8 cellular contexts compared by ENCODE assay signal in the genomic region with DNA sequence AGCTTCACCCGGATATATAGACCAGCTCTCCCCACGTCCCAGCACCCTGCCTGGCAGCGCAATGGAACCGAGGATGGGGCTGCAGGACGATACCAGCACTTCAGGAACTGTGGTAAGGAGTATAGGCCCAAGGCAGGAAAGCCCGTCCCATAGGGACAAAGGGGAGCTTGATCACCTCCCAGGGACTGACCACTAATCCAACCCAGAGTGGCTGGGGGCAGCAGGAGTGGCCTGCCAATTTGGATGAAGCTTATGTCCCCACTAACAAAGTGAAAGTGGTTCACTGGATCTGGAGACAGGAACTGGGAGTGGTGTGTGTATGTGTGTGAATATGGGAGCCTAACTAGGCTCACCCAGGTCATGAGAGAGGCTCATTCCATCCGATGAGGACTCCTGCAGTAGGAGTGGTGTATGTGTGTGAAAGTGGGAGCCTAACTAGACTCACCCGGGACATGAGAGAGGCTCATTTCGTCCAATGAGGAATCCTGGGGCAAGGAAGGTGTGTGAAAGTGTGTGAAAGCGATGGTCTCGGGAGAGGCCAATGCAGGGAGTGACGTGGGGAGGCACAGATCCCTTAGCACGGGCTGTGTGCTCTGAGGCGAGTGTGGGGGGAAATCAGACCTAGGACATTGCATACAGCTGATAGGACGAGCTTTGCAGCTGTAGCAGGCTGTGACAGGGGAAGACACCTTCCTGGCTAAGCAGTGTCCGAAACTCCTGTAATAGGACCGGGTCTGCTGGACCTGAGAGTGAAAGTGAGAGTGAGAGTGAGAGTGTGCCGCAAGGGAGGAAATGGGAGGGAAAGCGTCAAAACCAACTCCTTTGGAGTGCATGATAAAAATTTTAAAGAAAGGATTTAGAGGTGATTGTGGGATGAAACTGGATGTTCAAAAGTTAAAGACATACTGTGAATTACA. TPM values are rescaled to one million over a fixed set of nuclear protein-coding genes. Genes with fewer than 3 reads are reported as not detected.
DNase-seq lines count a peak whose midpoint lies in the region; ATAC-seq, FAIRE-seq and TF ChIP-seq lines count a peak whose summit lies in the region.

No MANE protein-coding gene starts in this region.

- no peaks in the 10 kb centered on the region for H4K20me1 ChIP-seq in keratinocyte (ENCODE audit: control insufficient read depth, extremely low read depth, insufficient read depth, low read length)

- H3K9me1 ChIP-seq in keratinocyte (ENCODE audit: control insufficient read depth, extremely low read depth, insufficient read depth, low read length): no peaks in the 10 kb centered on the region

- H3K36me3 Mint-ChIP-seq in stimulated activated memory B cell treated with anti-CD40 and anti-IgM and Interleukin-4, amounts not matched to agents 10 μg/mL and 1 μg/mL and 100 μg/mL, for 72 hours: peaks cover 11% of the 10 kb centered on the region

- H2AFZ ChIP-seq in keratinocyte (ENCODE audit: control insufficient read depth, low read length): peak overlapping the region; percentile 64

- no peaks in the 10 kb centered on the region for H3K4me1 Mint-ChIP-seq in stimulated activated memory B cell treated with anti-CD40 and anti-IgM and Interleukin-4, amounts not matched to agents 10 μg/mL and 1 μg/mL and 100 μg/mL, for 72 hours

- H3K4me1 ChIP-seq in Panc1 (ENCODE audit: control insufficient read depth, insufficient read depth, low read length) (peaks cover 21% of the 10 kb centered on the region), keratinocyte (ENCODE audit: control insufficient read depth, extremely low read depth, insufficient read depth, low read length) (peaks cover 44% of the 10 kb centered on the region)

- no peak for FAIRE-seq in bronchial epithelial cell (lab: Jason Lieb, UNC)
- FAIRE-seq in keratinocyte (lab: Jason Lieb, UNC): peak; percentile 51

- POLR2A ChIA-PET in Panc1 (lab: Charles Lee): interaction anchor here (0.6 kb wide), 2 partner anchors 19 to 34 kb away, joined by 3 to 6 read pairs; no protein-coding TSS in a partner anchor

- ATAC-seq in GM19452 (IDR thresholded peaks at IDR 0.05; ENCODE audit: unreplicated experiment): peak; percentile 88
- ATAC-seq in HG03432 (IDR thresholded peaks at IDR 0.05; ENCODE audit: unreplicated experiment): peak; percentile 91
- ATAC-seq in Panc1: peak; percentile 83
- ATAC-seq in stimulated activated memory B cell treated with anti-CD40 and anti-IgM and Interleukin-4, amounts not matched to agents 10 μg/mL and 1 μg/mL and 100 μg/mL, for 72 hours: peak; percentile 88

- H3K36me3 ChIP-seq in Panc1 (ENCODE audit: control insufficient read depth, insufficient read depth, low read length): no peaks in the 10 kb centered on the region
- H3K36me3 ChIP-seq in bronchial epithelial cell (ENCODE audit: control insufficient read depth, insufficient read depth, low read length): no peaks in the 10 kb centered on the region
- peaks cover 0 to 1% of the 10 kb centered on the region in 2 experiments for H3K36me3 ChIP-seq in keratinocyte (ENCODE audit: control insufficient read depth in 2 of 2, extremely low read depth in 1 of 2, insufficient read depth in 2 of 2, low read length in 2 of 2)

- BruUV-seq in Panc1 (replicated peaks; lab: Mats Ljungman, UMichigan): no TSS peak

- no peaks in the 10 kb centered on the region for H3K27me3 ChIP-seq in Panc1 (ENCODE audit: control insufficient read depth, insufficient read depth, low read length)
- no peaks in the 10 kb centered on the region for H3K27me3 ChIP-seq in bronchial epithelial cell (ENCODE audit: control insufficient read depth, insufficient read depth, low read length)
- H3K27me3 ChIP-seq in keratinocyte (ENCODE audit: control insufficient read depth, extremely low read depth, insufficient read depth, low read length): no peaks in the 10 kb centered on the region

- H3K9me3 Mint-ChIP-seq in stimulated activated memory B cell treated with anti-CD40 and anti-IgM and Interleukin-4, amounts not matched to agents 10 μg/mL and 1 μg/mL and 100 μg/mL, for 72 hours: peaks cover 3% of the 10 kb centered on the region

- intact Hi-C loops in Panc1 (cut with micrococcal nuclease; ENCODE audit: unreplicated experiment): no loop called here
- intact Hi-C loops in posterior vena cava (cut with DNase I): no loop called here

- dilution Hi-C loops in keratinocyte (cut with MboI; ENCODE audit: extremely low pct_ligation_motif_present, low sequenced_read_pairs): no loop called here

- in situ Hi-C loops in Panc1 (cut with HindIII; ENCODE audit: low pct_unique_long_range_greater_than_20kb, low sequenced_read_pairs): no loop called here

- no peaks in the 10 kb centered on the region for H3K27me3 Mint-ChIP-seq in stimulated activated memory B cell treated with anti-CD40 and anti-IgM and Interleukin-4, amounts not matched to agents 10 μg/mL and 1 μg/mL and 100 μg/mL, for 72 hours

- peak overlapping the region; percentile 90 for H3K4me2 ChIP-seq in keratinocyte (ENCODE audit: control insufficient read depth, extremely low read depth, insufficient read depth, low read depth, low read length)

- TF ChIP-seq CTCF in Panc1 (IDR thresholded peaks at IDR 0.05) (no peak), bronchial epithelial cell (IDR thresholded peaks at IDR 0.05; ENCODE audit: insufficient read depth, low read length, severe bottlenecking) (no peak), keratinocyte (optimal IDR thresholded peaks at IDR 0.05 in 1 of 3, IDR thresholded peaks at IDR 0.05 in 1 of 3, conservative IDR thresholded peaks at IDR 0.05 in 1 of 3; ENCODE audit: extremely low read depth in 1 of 3, insufficient read depth in 2 of 3, low read length in 3 of 3) (no peak)

- H3K9me3 ChIP-seq in Panc1 (ENCODE audit: control insufficient read depth, insufficient read depth, low read depth, low read length): peaks cover 4% of the 10 kb centered on the region; the same call in 1 of the 2 replicates
- H3K9me3 ChIP-seq in keratinocyte (ENCODE audit: control insufficient read depth, low read depth, low read length): peaks cover 3% of the 10 kb centered on the region

- peaks cover 25% of the 10 kb centered on the region for H3K79me2 ChIP-seq in keratinocyte (ENCODE audit: control insufficient read depth, insufficient read depth, low read length)

- H3K27ac Mint-ChIP-seq in stimulated activated memory B cell treated with anti-CD40 and anti-IgM and Interleukin-4, amounts not matched to agents 10 μg/mL and 1 μg/mL and 100 μg/mL, for 72 hours: no peak overlapping the region

- DNase-seq in EH (ENCODE audit: low read depth): peak; percentile 55
- peak; percentile 32 for DNase-seq in Panc1 (ENCODE audit: low read depth, low spot score)
- DNase-seq in bronchial epithelial cell (ENCODE audit: low read depth): peak; percentile 60
- DNase-seq in keratinocyte (ENCODE audit: low read depth, low spot score): no peak
- DNase-seq in posterior vena cava (ENCODE audit: low spot score): no peak

- H3K4me3 ChIP-seq in Panc1 (ENCODE audit: low read depth in 2 of 2, low read length in 2 of 2): peak overlapping the region; percentile 50 to 73
- peak overlapping the region; percentile 42 for H3K4me3 ChIP-seq in bronchial epithelial cell (ENCODE audit: low read depth, low read length)
- peak overlapping the region; percentile 67 to 81 (median 80) for H3K4me3 ChIP-seq in keratinocyte (ENCODE audit: control insufficient read depth in 2 of 3, extremely low read depth in 1 of 3, insufficient read depth in 2 of 3, low read depth in 1 of 3, low read length in 3 of 3)

- peak overlapping the region; percentile 86 for H3K9ac ChIP-seq in keratinocyte (ENCODE audit: control insufficient read depth, extremely low read depth, insufficient read depth, low read length)

- H3K27ac ChIP-seq in Panc1 (ENCODE audit: low read length): peak overlapping the region; percentile 94
- H3K27ac ChIP-seq in keratinocyte (ENCODE audit: control insufficient read depth, insufficient read depth, low read length): peak overlapping the region; percentile 91

- CTCF ChIA-PET in Panc1 (lab: Charles Lee): interaction anchor here (0.8 kb wide), 1 partner anchor 31 kb away, joined by 3 read pairs; no protein-coding TSS in a partner anchor

- no peak overlapping the region for H3K4me3 Mint-ChIP-seq in stimulated activated memory B cell treated with anti-CD40 and anti-IgM and Interleukin-4, amounts not matched to agents 10 μg/mL and 1 μg/mL and 100 μg/mL, for 72 hours

RNA-seq across cellular contexts. Expression of a gene that starts 25.7 kb away (rescaled TPM):
- total RNA-seq in Panc1 (2021; ENCODE audit: unreplicated experiment) (0.95 TPM), bronchial epithelial cell (not detected in 2 replicates), posterior vena cava (1 to 10 TPM; 1.4 to 1.9 TPM)
- polyA plus RNA-seq in Panc1 (2012; ENCODE audit: insufficient read length): 1.1 TPM
- not detected in 3 replicates for polyA plus RNA-seq in keratinocyte
- not detected for polyA plus RNA-seq in keratinocyte (2011; ENCODE audit: low read depth)
- polyA plus RNA-seq in keratinocyte (2011; cell fraction: cytosol; rRNA removed): not detected in 2 replicates
- not detected in 2 replicates for polyA plus RNA-seq in keratinocyte (2011; cell fraction: nucleus; rRNA removed)
- polyA plus RNA-seq in keratinocyte (2012; ENCODE audit: low replicate concordance): 0.14 and 0.20 TPM in 2 replicates
- not detected in 3 replicates for polyA minus RNA-seq in keratinocyte
- polyA minus RNA-seq in keratinocyte (2011; cell fraction: cytosol; rRNA and poly(A)+ RNA removed): not detected
- not detected in 2 replicates for polyA minus RNA-seq in keratinocyte (2011; cell fraction: nucleus; rRNA and poly(A)+ RNA removed)

RNA-seq across cellular contexts. Expression of a gene that starts 45.4 kb away (rescaled TPM):
- total RNA-seq in Panc1 (2021; ENCODE audit: unreplicated experiment) (1.4 TPM), bronchial epithelial cell (not detected in 2 replicates), posterior vena cava (not detected)
- polyA plus RNA-seq in Panc1 (2012; ENCODE audit: insufficient read length): 0.65 TPM
- not detected in 3 replicates for polyA plus RNA-seq in keratinocyte
- polyA plus RNA-seq in keratinocyte (2011; ENCODE audit: low read depth): not detected
- not detected in 2 replicates for polyA plus RNA-seq in keratinocyte (2011; cell fraction: cytosol; rRNA removed)
- polyA plus RNA-seq in keratinocyte (2011; cell fraction: nucleus; rRNA removed): not detected in 2 replicates
- polyA plus RNA-seq in keratinocyte (2012; ENCODE audit: low replicate concordance): not detected in 2 replicates
- not detected in 3 replicates for polyA minus RNA-seq in keratinocyte
- polyA minus RNA-seq in keratinocyte (2011; cell fraction: cytosol; rRNA and poly(A)+ RNA removed): not detected
- not detected in 2 replicates for polyA minus RNA-seq in keratinocyte (2011; cell fraction: nucleus; rRNA and poly(A)+ RNA removed)

RNA-seq across cellular contexts. Expression of a gene that starts 56.2 kb away (rescaled TPM):
- total RNA-seq in Panc1 (2021; ENCODE audit: unreplicated experiment): 0.74 TPM
- 0.73 TPM for polyA plus RNA-seq in Panc1 (2012; ENCODE audit: insufficient read length)
- not detected in 2 replicates for total RNA-seq in bronchial epithelial cell
- polyA plus RNA-seq in keratinocyte: not detected in 3 replicates
- polyA plus RNA-seq in keratinocyte (2011; ENCODE audit: low read depth): not detected
- not detected in 2 replicates for polyA plus RNA-seq in keratinocyte (2011; cell fraction: cytosol; rRNA removed)
- polyA plus RNA-seq in keratinocyte (2011; cell fraction: nucleus; rRNA removed): not detected in 2 replicates
- not detected in 2 replicates for polyA plus RNA-seq in keratinocyte (2012; ENCODE audit: low replicate concordance)
- not detected in 3 replicates for polyA minus RNA-seq in keratinocyte
- not detected for polyA minus RNA-seq in keratinocyte (2011; cell fraction: cytosol; rRNA and poly(A)+ RNA removed)
- polyA minus RNA-seq in keratinocyte (2011; cell fraction: nucleus; rRNA and poly(A)+ RNA removed): not detected in 2 replicates
- total RNA-seq in posterior vena cava: not detected

RNA-seq across cellular contexts. Expression of a gene that starts 56.5 kb away (rescaled TPM):
- not detected for total RNA-seq in Panc1 (2021; ENCODE audit: unreplicated experiment)
- polyA plus RNA-seq in Panc1 (2012; ENCODE audit: insufficient read length): not detected
- 0.26 and 0.53 TPM in 2 replicates for total RNA-seq in bronchial epithelial cell
- polyA plus RNA-seq in keratinocyte: under 0.01 TPM in 2 of 3 replicates, not detected in the other
- polyA plus RNA-seq in keratinocyte (2011; ENCODE audit: low read depth): 0.25 TPM
- polyA plus RNA-seq in keratinocyte (2011; cell fraction: cytosol; rRNA removed): not detected in 2 replicates
- 0.04 and 0.11 TPM in 2 replicates for polyA plus RNA-seq in keratinocyte (2011; cell fraction: nucleus; rRNA removed)
- polyA plus RNA-seq in keratinocyte (2012; ENCODE audit: low replicate concordance): 0.10 TPM in 1 of 2 replicates, not detected in the other
- polyA minus RNA-seq in keratinocyte: 0.16 TPM in 1 of 3 replicates, not detected in the others
- polyA minus RNA-seq in keratinocyte (2011; cell fraction: cytosol; rRNA and poly(A)+ RNA removed): not detected
- under 0.01 and 0.23 TPM in 2 replicates for polyA minus RNA-seq in keratinocyte (2011; cell fraction: nucleus; rRNA and poly(A)+ RNA removed)
- 1 to 10 TPM; 4.6 to 4.8 TPM for total RNA-seq in posterior vena cava

Comparison
In these comparisons a context has a peak if more than half of its experiments do, and no peak if none do; other contexts are left out.
1. DNase-seq: peak in EH (single experiment), Panc1 (single experiment) and bronchial epithelial cell (single experiment); none in keratinocyte (single experiment) and posterior vena cava (single experiment).
2. Peak in every context shown above with its lines, with median percentiles within 50 percentile points of each other: ATAC-seq and H3K4me3 ChIP-seq.